In the genomic region with DNA sequence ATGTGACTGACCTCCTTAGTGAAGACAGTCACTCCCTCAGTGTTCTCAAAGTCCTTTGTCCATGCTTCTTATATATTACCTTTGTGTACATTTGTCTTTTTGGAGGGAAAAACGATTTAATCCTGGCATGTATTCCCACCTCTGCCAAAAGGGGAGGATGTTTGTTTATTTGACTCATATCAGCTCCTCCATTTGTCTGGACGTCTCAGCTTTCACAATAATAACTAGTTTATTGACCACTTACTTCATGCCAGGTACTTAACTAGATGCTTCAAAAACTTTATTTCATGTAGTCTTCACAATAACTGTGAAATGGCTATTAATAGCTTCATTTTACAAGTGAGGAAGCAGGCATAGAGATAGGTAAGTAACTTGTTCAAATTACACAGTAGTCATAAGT, we compare ENCODE assay signal across 22 cellular contexts. TPM values are rescaled to one million over a fixed set of nuclear protein-coding genes. Genes with fewer than 3 reads are reported as not detected.
DNase-seq lines count a peak whose midpoint lies in the region; ATAC-seq and TF ChIP-seq lines count a peak whose summit lies in the region.
"Had no signal": no experiment of that assay in that cellular context is flagged by ENCODE, and none has a peak within 500 bp of the region (broad histone marks: within the 10 kb centered on the region; RNA-seq: fewer than 3 reads in every experiment).

No MANE protein-coding gene starts in this region.

- H3K4me3 Mint-ChIP-seq in nephron progenitor cell = no peak overlapping the region
- no peak overlapping the region for H3K4me3 Mint-ChIP-seq in activated T-helper 2 cell treated with anti-CD3 and anti-CD28 coated beads, Interferon-gamma antibody, Interleukin-2, Interleukin-4, amounts not matched to agents 10 μg/mL and 5 μg/mL and 100 μg/mL, durations not matched to agents 14 hours and 24 hours and 36 hours (ENCODE audit: low read depth)
- H3K4me3 Mint-ChIP-seq: B cell; CD8-positive, alpha-beta T cell; GM23338; H9; HFFc6 had no signal

- H3K4me3 ChIP-seq in cardiac muscle cell = no peak overlapping the region
- H3K4me3 ChIP-seq in heart left ventricle = no peak overlapping the region
- H3K4me3 ChIP-seq in HEK293 (ENCODE audit: low read depth, low read length) = no peak overlapping the region
- H3K4me3 ChIP-seq: BLaER1, GM23338 had no signal

- CTCF ChIA-PET in HEK293 (lab: Yijun Ruan, JAX) = interaction anchor here (0.6 to 4.0 kb wide), 6 partner anchors 13 to 580 kb away, joined by 3 to 17 read pairs (median 3); no protein-coding TSS in a partner anchor

- no peaks in the 10 kb centered on the region for H3K36me3 ChIP-seq in cardiac muscle cell
- no peaks in the 10 kb centered on the region for H3K36me3 ChIP-seq in heart left ventricle
- H3K36me3 ChIP-seq in HEK293 (ENCODE audit: control insufficient read depth in 2 of 2, insufficient read depth in 1 of 2, low read length in 2 of 2) = no peaks in the 10 kb centered on the region

- H3K27ac ChIP-seq in cardiac muscle cell (peak overlapping the region; percentile 2), heart left ventricle (peak overlapping the region in 2 of 12 donors; percentile 8 to 31), HEK293 (ENCODE audit: extremely low read depth, low read depth, low read length) (no peak overlapping the region)
- H3K27ac ChIP-seq: 22Rv1, BLaER1, C4-2B had no signal

- WGBS in heart left ventricle, 4 donors = 37 to 42% (median 41%) methylated on average over 2 of the region's 2 CpGs

- H3K4me1 ChIP-seq in cardiac muscle cell (ENCODE audit: low read depth) (peaks cover 32% of the 10 kb centered on the region), heart left ventricle (peaks cover 0 to 34% (median 19%) of the 10 kb centered on the region in 12 donors), HEK293 (ENCODE audit: control insufficient read depth, insufficient read depth, low read length) (peaks cover 5% of the 10 kb centered on the region; the same call in 1 of the 2 replicates)

- H3K4me1 Mint-ChIP-seq in nephron progenitor cell = peaks cover 17% of the 10 kb centered on the region
- H3K4me1 Mint-ChIP-seq in activated T-helper 2 cell treated with anti-CD3 and anti-CD28 coated beads, Interferon-gamma antibody, Interleukin-2, Interleukin-4, amounts not matched to agents 10 μg/mL and 5 μg/mL and 100 μg/mL, durations not matched to agents 14 hours and 24 hours and 36 hours (ENCODE audit: low read depth) = peaks cover 23% of the 10 kb centered on the region

- no peaks in the 10 kb centered on the region for H3K9me3 Mint-ChIP-seq in nephron progenitor cell
- H3K9me3 Mint-ChIP-seq in activated T-helper 2 cell treated with anti-CD3 and anti-CD28 coated beads, Interferon-gamma antibody, Interleukin-2, Interleukin-4, amounts not matched to agents 10 μg/mL and 5 μg/mL and 100 μg/mL, durations not matched to agents 14 hours and 24 hours and 36 hours = no peaks in the 10 kb centered on the region
- H3K9me3 Mint-ChIP-seq: CD4-positive, CD25-positive, alpha-beta regulatory T cell; CD8-positive, alpha-beta T cell; GM23338; H9; HFFc6 had no signal

- POLR2A ChIA-PET in HEK293 (lab: Yijun Ruan, JAX) = interaction anchor here (1.1 kb wide), 1 partner anchor 10 kb away, joined by 3 read pairs; no protein-coding TSS in a partner anchor

- no peak for TF ChIP-seq CTCF in cardiac muscle cell (IDR thresholded peaks at IDR 0.05; ENCODE audit: low read depth, low read length)
- TF ChIP-seq CTCF in heart left ventricle (IDR thresholded peaks at IDR 0.05) = no peak
- TF ChIP-seq CTCF in HEK293 (tag by site-specific recombination; IDR thresholded peaks at IDR 0.05) = no peak
- TF ChIP-seq CTCF in nephron progenitor cell (IDR thresholded peaks at IDR 0.05) = no peak

- H3K9me3 ChIP-seq in cardiac muscle cell (ENCODE audit: low read depth) (no peaks in the 10 kb centered on the region), heart left ventricle (no peaks in the 10 kb centered on the region), HEK293 (ENCODE audit: control insufficient read depth, insufficient read depth, low read depth, low read length) (no peaks in the 10 kb centered on the region)
- H3K9me3 ChIP-seq: BLaER1, Caco-2 had no signal

- no peaks in the 10 kb centered on the region for H3K36me3 Mint-ChIP-seq in nephron progenitor cell (ENCODE audit: low read depth)
- H3K36me3 Mint-ChIP-seq in activated T-helper 2 cell treated with anti-CD3 and anti-CD28 coated beads, Interferon-gamma antibody, Interleukin-2, Interleukin-4, amounts not matched to agents 10 μg/mL and 5 μg/mL and 100 μg/mL, durations not matched to agents 14 hours and 24 hours and 36 hours (ENCODE audit: low read depth) = peaks cover 5% of the 10 kb centered on the region

- TF ChIP-seq POLR2A in heart left ventricle (IDR thresholded peaks at IDR 0.05) = no peak

- H3K27me3 ChIP-seq in cardiac muscle cell (no peaks in the 10 kb centered on the region), heart left ventricle (no peaks in the 10 kb centered on the region)
- H3K27me3 ChIP-seq: BLaER1 had no signal

- no peak for ATAC-seq in heart left ventricle
- ATAC-seq: CD8-positive, alpha-beta T cell; GM23338; HCT116 had no signal

- intact Hi-C loops in heart left ventricle (cut with DNase I) = no loop called here
- intact Hi-C loops in activated T-helper 2 cell treated with anti-CD3 and anti-CD28 coated beads, Interferon-gamma antibody, Interleukin-2, Interleukin-4, amounts not matched to agents 10 μg/mL and 5 μg/mL and 100 μg/mL, durations not matched to agents 14 hours and 24 hours and 36 hours (cut with micrococcal nuclease) = no loop called here

- H3K27me3 Mint-ChIP-seq in nephron progenitor cell (ENCODE audit: low read depth, poor library complexity) = no peaks in the 10 kb centered on the region
- H3K27me3 Mint-ChIP-seq in activated T-helper 2 cell treated with anti-CD3 and anti-CD28 coated beads, Interferon-gamma antibody, Interleukin-2, Interleukin-4, amounts not matched to agents 10 μg/mL and 5 μg/mL and 100 μg/mL, durations not matched to agents 14 hours and 24 hours and 36 hours (ENCODE audit: low read depth) = peaks cover 2% of the 10 kb centered on the region
- H3K27me3 Mint-ChIP-seq: B cell; CD4-positive, CD25-positive, alpha-beta regulatory T cell had no signal

- peak overlapping the region; percentile 0 for H3K27ac Mint-ChIP-seq in nephron progenitor cell
- no peak overlapping the region for H3K27ac Mint-ChIP-seq in activated T-helper 2 cell treated with anti-CD3 and anti-CD28 coated beads, Interferon-gamma antibody, Interleukin-2, Interleukin-4, amounts not matched to agents 10 μg/mL and 5 μg/mL and 100 μg/mL, durations not matched to agents 14 hours and 24 hours and 36 hours
- H3K27ac Mint-ChIP-seq: B cell; CD8-positive, alpha-beta T cell; GM23338; HFFc6 had no signal

- DNase-seq in NCI-H2029 treated with DMSO at 0.1 percent for 48 hours (lab: John Stamatoyannopoulos, UW) (peak; percentile 17), NCI-H2029 (lab: John Stamatoyannopoulos, UW) (no peak), cardiac muscle cell (ENCODE audit: low read depth in 1 of 2, low spot score in 1 of 2) (no peak), heart left ventricle (no peak), nephron progenitor cell (no peak), NCI-H1436 (lab: John Stamatoyannopoulos, UW) (no peak)
- no peak for DNase-seq in activated T-helper 2 cell treated with anti-CD3 and anti-CD28 coated beads, Interferon-gamma antibody, Interleukin-2, Interleukin-4, amounts not matched to agents 10 μg/mL and 5 μg/mL and 100 μg/mL, durations not matched to agents 14 hours and 24 hours and 36 hours (ENCODE audit: low spot score)
- DNase-seq: Caco-2; CD4-positive, CD25-positive, alpha-beta regulatory T cell; CD8-positive, alpha-beta T cell; DMS153; DMS79 treated with DMSO at 0.1 percent for 48 hours; GF-D8; H9; HFFc6 had no signal

TF ChIP-seq in HEK293, 187 proteins besides CTCF, POLR2A, EP300 and RAD21 (continues in another document):
- TF ChIP-seq FEZF1 (tag by site-specific recombination; IDR thresholded peaks at IDR 0.05) (peak; percentile 93), ZXDB (tag by site-specific recombination; IDR thresholded peaks at IDR 0.05) (peak; percentile 17; the same call in 1 of the 2 replicates), ZNF626 (tag by site-specific recombination; IDR thresholded peaks at IDR 0.05) (no peak), SP7 (tag by site-specific recombination; IDR thresholded peaks at IDR 0.05) (peak; percentile 94), OSR2 (tag by site-specific recombination; IDR thresholded peaks at IDR 0.05) (peak; percentile 77), ZNF664 (tag by site-specific recombination; IDR thresholded peaks at IDR 0.05) (peak; percentile 95)
- TF ChIP-seq, protein P1, sequence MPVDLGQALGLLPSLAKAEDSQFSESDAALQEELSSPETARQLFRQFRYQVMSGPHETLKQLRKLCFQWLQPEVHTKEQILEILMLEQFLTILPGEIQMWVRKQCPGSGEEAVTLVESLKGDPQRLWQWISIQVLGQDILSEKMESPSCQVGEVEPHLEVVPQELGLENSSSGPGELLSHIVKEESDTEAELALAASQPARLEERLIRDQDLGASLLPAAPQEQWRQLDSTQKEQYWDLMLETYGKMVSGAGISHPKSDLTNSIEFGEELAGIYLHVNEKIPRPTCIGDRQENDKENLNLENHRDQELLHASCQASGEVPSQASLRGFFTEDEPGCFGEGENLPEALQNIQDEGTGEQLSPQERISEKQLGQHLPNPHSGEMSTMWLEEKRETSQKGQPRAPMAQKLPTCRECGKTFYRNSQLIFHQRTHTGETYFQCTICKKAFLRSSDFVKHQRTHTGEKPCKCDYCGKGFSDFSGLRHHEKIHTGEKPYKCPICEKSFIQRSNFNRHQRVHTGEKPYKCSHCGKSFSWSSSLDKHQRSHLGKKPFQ (tag by site-specific recombination; IDR thresholded peaks at IDR 0.05) = peak; percentile 61; the same call in 1 of the 2 replicates
- TF ChIP-seq, protein P2, sequence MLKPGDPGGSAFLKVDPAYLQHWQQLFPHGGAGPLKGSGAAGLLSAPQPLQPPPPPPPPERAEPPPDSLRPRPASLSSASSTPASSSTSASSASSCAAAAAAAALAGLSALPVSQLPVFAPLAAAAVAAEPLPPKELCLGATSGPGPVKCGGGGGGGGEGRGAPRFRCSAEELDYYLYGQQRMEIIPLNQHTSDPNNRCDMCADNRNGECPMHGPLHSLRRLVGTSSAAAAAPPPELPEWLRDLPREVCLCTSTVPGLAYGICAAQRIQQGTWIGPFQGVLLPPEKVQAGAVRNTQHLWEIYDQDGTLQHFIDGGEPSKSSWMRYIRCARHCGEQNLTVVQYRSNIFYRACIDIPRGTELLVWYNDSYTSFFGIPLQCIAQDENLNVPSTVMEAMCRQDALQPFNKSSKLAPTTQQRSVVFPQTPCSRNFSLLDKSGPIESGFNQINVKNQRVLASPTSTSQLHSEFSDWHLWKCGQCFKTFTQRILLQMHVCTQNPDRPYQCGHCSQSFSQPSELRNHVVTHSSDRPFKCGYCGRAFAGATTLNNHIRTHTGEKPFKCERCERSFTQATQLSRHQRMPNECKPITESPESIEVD (tag by site-specific recombination; IDR thresholded peaks at IDR 0.05) = peak; percentile 89

RNA-seq across cellular contexts. Expression of a gene that starts 5.3 kb away (rescaled TPM):
- total RNA-seq in cardiac muscle cell (24.3 and 26.3 TPM in 2 replicates), heart left ventricle (10 to 100 TPM; 17.6 to 40.5 (median 26.0) TPM)
- polyA plus RNA-seq in cardiac muscle cell (17.7 and 21.8 TPM in 2 replicates), heart left ventricle (1 to 10 TPM; 3.0 to 9.1 TPM)
- 8.2 and 9.2 TPM in 2 replicates for total RNA-seq in activated T-helper 2 cell treated with anti-CD3 and anti-CD28 coated beads, Interferon-gamma antibody, Interleukin-2, Interleukin-4, amounts not matched to agents 10 μg/mL and 5 μg/mL and 100 μg/mL, durations not matched to agents 14 hours and 24 hours and 36 hours
